Comparison of ENCODE assay signal across 28 cellular contexts in genomic region chr4:27001398-27002164, GRCh38.
DNase-seq lines count a peak whose midpoint lies in the region; ATAC-seq, FAIRE-seq and TF ChIP-seq lines count a peak whose summit lies in the region.
"Had no signal": no experiment of that assay in that cellular context is flagged by ENCODE, and none has a peak within 500 bp of the region (broad histone marks: within the 10 kb centered on the region; RNA-seq: fewer than 3 reads in every experiment).

No MANE protein-coding gene starts in this region.

- TF ChIP-seq EP300 in H1 (IDR thresholded peaks at IDR 0.05; ENCODE audit: borderline replicate concordance in 1 of 2, low read depth in 2 of 2, low read length in 2 of 2) = no peak

- no peak overlapping the region for H3K27ac ChIP-seq in CD4-positive, CD25-positive, alpha-beta regulatory T cell (ENCODE audit: insufficient read depth, low read length, poor library complexity, severe bottlenecking)
- H3K27ac ChIP-seq in DOHH2 (ENCODE audit: low read depth, low read length) = peak overlapping the region; percentile 9; the same call in 1 of the 2 replicates
- H3K27ac ChIP-seq in OCI-LY1 (ENCODE audit: low read depth, low read length, poor library complexity, severe bottlenecking) = no peak overlapping the region
- H3K27ac ChIP-seq in H1 (ENCODE audit: low read depth, low read length) = no peak overlapping the region
- no peak overlapping the region for H3K27ac ChIP-seq in substantia nigra (ENCODE audit: low read depth, low read length, poor library complexity, severe bottlenecking)
- H3K27ac ChIP-seq: ascending aorta, C4-2B, neural progenitor cell, right lobe of liver, tibial nerve had no signal

- peak overlapping the region; percentile 17 to 85 (median 63) for H3K27ac Mint-ChIP-seq in CD4-positive, CD25-positive, alpha-beta regulatory T cell
- H3K27ac Mint-ChIP-seq: activated naive CD4-positive, alpha-beta T cell treated with anti-CD3 and anti-CD28 coated beads for 36 hours; dendritic cell treated with granulocyte-macrophage colony-stimulating factor and Interleukin-4, amounts not matched to agents 40 ng/mL and 50 ng/mL, for 4 days; neural progenitor cell; stimulated activated naive CD8-positive, alpha-beta T cell treated with anti-CD3 and anti-CD28 coated beads, Interleukin-15, Interleukin-2, amounts not matched to agents 100 ng/mL and 50 ng/mL, for 24 hours had no signal

- peaks cover 7% of the 10 kb centered on the region for H3K36me3 Mint-ChIP-seq in CD4-positive, CD25-positive, alpha-beta regulatory T cell

- H3K36me3 ChIP-seq in CD4-positive, CD25-positive, alpha-beta regulatory T cell (ENCODE audit: control insufficient read depth, insufficient read depth, low read length) = peaks cover 11% of the 10 kb centered on the region
- peaks cover 64% of the 10 kb centered on the region for H3K36me3 ChIP-seq in DOHH2 (ENCODE audit: control insufficient read depth, low read length)
- H3K36me3 ChIP-seq in OCI-LY1 (ENCODE audit: insufficient read depth, low read length) = peaks cover 20% of the 10 kb centered on the region
- no peaks in the 10 kb centered on the region for H3K36me3 ChIP-seq in H1 (ENCODE audit: control insufficient read depth in 2 of 4, insufficient read depth in 4 of 4, low read length in 3 of 4)
- H3K36me3 ChIP-seq: neural progenitor cell, tibial nerve had no signal

- no peaks in the 10 kb centered on the region for H3K9me3 Mint-ChIP-seq in CD4-positive, CD25-positive, alpha-beta regulatory T cell
- H3K9me3 Mint-ChIP-seq: activated naive CD4-positive, alpha-beta T cell treated with anti-CD3 and anti-CD28 coated beads for 36 hours; dendritic cell treated with granulocyte-macrophage colony-stimulating factor and Interleukin-4, amounts not matched to agents 40 ng/mL and 50 ng/mL, for 4 days; neural progenitor cell; stimulated activated naive CD8-positive, alpha-beta T cell treated with anti-CD3 and anti-CD28 coated beads, Interleukin-15, Interleukin-2, amounts not matched to agents 100 ng/mL and 50 ng/mL, for 24 hours had no signal

- CTCF ChIA-PET in H1 (lab: Charles Lee; ENCODE audit: partially characterized antibody) = interaction anchor here (0.6 to 2.8 kb wide), 18 partner anchors 8 to 1160 kb away, joined by 3 to 14 read pairs (median 4); no protein-coding TSS in a partner anchor

- H3K18ac ChIP-seq in H1 (ENCODE audit: extremely low read depth, low read length) = no peak overlapping the region

- H2BK20ac ChIP-seq in H1 (ENCODE audit: low read length) = no peak overlapping the region

- FAIRE-seq in H1 (lab: Jason Lieb, UNC) = no peak

- H3K4me1 Mint-ChIP-seq in CD4-positive, CD25-positive, alpha-beta regulatory T cell = peaks cover 31 to 45% (median 39%) of the 10 kb centered on the region in 4 donors
- H3K4me1 Mint-ChIP-seq: neural progenitor cell had no signal

- no peak overlapping the region for H2BK12ac ChIP-seq in H1 (ENCODE audit: low read depth, low read length)

- no peaks in the 10 kb centered on the region for H4K20me1 ChIP-seq in DOHH2 (ENCODE audit: control insufficient read depth, insufficient read depth, low read depth, low read length)
- no peaks in the 10 kb centered on the region for H4K20me1 ChIP-seq in OCI-LY1 (ENCODE audit: insufficient read depth, low read length)
- H4K20me1 ChIP-seq in H1 (replicated peaks in 1 of 2; ENCODE audit: control insufficient read depth in 1 of 2, insufficient read depth in 2 of 2, low read length in 2 of 2) = no peaks in the 10 kb centered on the region

- no peak overlapping the region for H2AK5ac ChIP-seq in H1 (ENCODE audit: low read depth, low read length)

- H3K79me2 ChIP-seq in DOHH2 (ENCODE audit: control insufficient read depth, low read length) (peaks cover 15% of the 10 kb centered on the region), OCI-LY1 (ENCODE audit: insufficient read depth, low read length) (no peaks in the 10 kb centered on the region), H1 (ENCODE audit: control insufficient read depth in 1 of 2, insufficient read depth in 2 of 2, low read length in 2 of 2) (no peaks in the 10 kb centered on the region)

- no peaks in the 10 kb centered on the region for H3K23me2 ChIP-seq in H1 (ENCODE audit: low read depth, low read length)

- peak in 1 of 2 experiments; percentile 16; a peak in 1 of 4 replicates for TF ChIP-seq RAD21 in H1 (IDR thresholded peaks at IDR 0.05 in 1 of 2, conservative IDR thresholded peaks at IDR 0.05 in 1 of 2; ENCODE audit: low read depth in 2 of 2, low read length in 2 of 2)

- WGBS in H1 (ENCODE audit: extremely low coverage in 1 of 2, insufficient coverage in 1 of 2, insufficient read length in 1 of 2, insufficient replicate concordance in 2 of 2, low coverage in 1 of 2, low lambda C conversion rate in 2 of 2, missing lambda C conversion rate in 1 of 2), 2 experiments = 84% methylated on average over 4 of the region's 4 CpGs; no CpG with 5 or more reads in 1 of the 2 experiments

- no peaks in the 10 kb centered on the region for H3K79me1 ChIP-seq in H1 (ENCODE audit: low read depth, low read length)

- no peak overlapping the region for H3K23ac ChIP-seq in H1 (ENCODE audit: insufficient read length)

- peaks cover 17% of the 10 kb centered on the region for H3F3A ChIP-seq in DOHH2 (ENCODE audit: control insufficient read depth, insufficient read depth)
- no peaks in the 10 kb centered on the region for H3F3A ChIP-seq in OCI-LY1 (ENCODE audit: insufficient read depth, low read length)

- no peak overlapping the region for H3K14ac ChIP-seq in H1 (ENCODE audit: insufficient read length)

- H3K4me2 ChIP-seq in DOHH2 (ENCODE audit: low read length) (no peak overlapping the region), OCI-LY1 (ENCODE audit: low read length) (no peak overlapping the region), H1 (ENCODE audit: insufficient read depth in 1 of 2, low read depth in 2 of 2, low read length in 2 of 2) (no peak overlapping the region)
- H3K4me2 ChIP-seq: neural progenitor cell had no signal

- peak; percentile 41 for TF ChIP-seq CTCF in DOHH2 (IDR thresholded peaks at IDR 0.05; ENCODE audit: low read depth, low read length, poor library complexity, severe bottlenecking)
- TF ChIP-seq CTCF in OCI-LY1 (IDR thresholded peaks at IDR 0.05; ENCODE audit: low read length) = peak; percentile 11; the same call in 1 of the 2 replicates
- peak; percentile 32 to 39 (median 39) for TF ChIP-seq CTCF in H1 (IDR thresholded peaks at IDR 0.05; ENCODE audit: control extremely low read depth in 1 of 3, insufficient read depth in 1 of 3, low read depth in 1 of 3, low read length in 3 of 3)

- H4K91ac ChIP-seq in H1 (replicated peaks; ENCODE audit: insufficient read length, low read length) = no peak overlapping the region

- POLR2A ChIA-PET in H1 (lab: Charles Lee; ENCODE audit: partially characterized antibody) = no interaction called here

- no peaks in the 10 kb centered on the region for H3K27me3 ChIP-seq in CD4-positive, CD25-positive, alpha-beta regulatory T cell (ENCODE audit: control insufficient read depth, insufficient read depth, low read length)
- no peaks in the 10 kb centered on the region for H3K27me3 ChIP-seq in DOHH2 (ENCODE audit: control insufficient read depth, low read length)
- H3K27me3 ChIP-seq in OCI-LY1 (ENCODE audit: insufficient read depth, low read length) = no peaks in the 10 kb centered on the region
- no peaks in the 10 kb centered on the region for H3K27me3 ChIP-seq in H1 (replicated peaks in 1 of 4; ENCODE audit: control insufficient read depth in 3 of 4, extremely low read depth in 1 of 4, insufficient read depth in 3 of 4, low read length in 3 of 4)
- H3K27me3 ChIP-seq: ascending aorta, neural progenitor cell, right lobe of liver, tibial nerve had no signal

- H3K56ac ChIP-seq in H1 (replicated peaks; ENCODE audit: insufficient read length, low read depth, low read length) = no peak overlapping the region

- no peak for DNase-seq in CD4-positive, CD25-positive, alpha-beta regulatory T cell
- DNase-seq in H1 (ENCODE audit: low read depth in 1 of 2, low spot score in 2 of 2) = no peak
- no peak for DNase-seq in CD1c-positive myeloid dendritic cell (ENCODE audit: extremely low spot score)
- no peak for DNase-seq in substantia nigra (lab: John Stamatoyannopoulos, UW)
- DNase-seq: activated CD4-positive, CD25-positive, alpha-beta regulatory T cell treated with anti-CD3 and anti-CD28 coated beads, Interleukin-2, amount 50 U/mL, for 72 hours; activated T-cell treated with anti-CD3 and anti-CD28 coated beads, Interleukin-2, amount 50 U/mL, for 48 hours; central memory CD4-positive, alpha-beta T cell; DMS 273 treated with DMSO at 0.1 percent for 48 hours; H7; midbrain; NCI-H2029 treated with DMSO at 0.1 percent for 48 hours; NCI-H226; posterior cingulate gyrus; right lobe of liver; stimulated activated CD4-positive, alpha-beta T cell treated with anti-CD3 and anti-CD28 coated beads, Interleukin-12 subunit alpha, Interleukin-12 subunit beta, amount 100 ng/mL, for 4 hours; stimulated activated CD4-positive, alpha-beta T cell treated with anti-CD3 and anti-CD28 coated beads, Interleukin-4, amount 100 ng/mL, for 4 hours had no signal

- no peak overlapping the region for H3K4ac ChIP-seq in H1 (replicated peaks; ENCODE audit: insufficient read length, low read depth, low read length)

- H2BK15ac ChIP-seq in H1 (ENCODE audit: low read length) = no peak overlapping the region

- ATAC-seq in CD4-positive, CD25-positive, alpha-beta regulatory T cell (ENCODE audit: low read depth in 2 of 2) = no peak
- ATAC-seq in HG03460 (IDR thresholded peaks at IDR 0.05; ENCODE audit: unreplicated experiment) (no peak), HG02970 (IDR thresholded peaks at IDR 0.05; ENCODE audit: low FRiP score, unreplicated experiment) (no peak)
- ATAC-seq: Right ventricle myocardium inferior had no signal

- no peak overlapping the region for H4K5ac ChIP-seq in H1 (ENCODE audit: insufficient read length, low read depth, low read length)

- peak overlapping the region in 1 of 4 donors; percentile 26 for H3K4me3 Mint-ChIP-seq in CD4-positive, CD25-positive, alpha-beta regulatory T cell
- H3K4me3 Mint-ChIP-seq: activated naive CD4-positive, alpha-beta T cell treated with anti-CD3 and anti-CD28 coated beads for 36 hours; dendritic cell treated with granulocyte-macrophage colony-stimulating factor and Interleukin-4, amounts not matched to agents 40 ng/mL and 50 ng/mL, for 4 days; neural progenitor cell; stimulated activated naive CD8-positive, alpha-beta T cell treated with anti-CD3 and anti-CD28 coated beads, Interleukin-15, Interleukin-2, amounts not matched to agents 100 ng/mL and 50 ng/mL, for 24 hours had no signal

- no peak for TF ChIP-seq POLR2A in H1 (IDR thresholded peaks at IDR 0.05; ENCODE audit: control extremely low read depth in 1 of 2, low read depth in 2 of 2, low read length in 2 of 2)

- H3K27me3 Mint-ChIP-seq in CD4-positive, CD25-positive, alpha-beta regulatory T cell = no peaks in the 10 kb centered on the region
- H3K27me3 Mint-ChIP-seq: dendritic cell treated with granulocyte-macrophage colony-stimulating factor and Interleukin-4, amounts not matched to agents 40 ng/mL and 50 ng/mL, for 4 days; stimulated activated naive CD8-positive, alpha-beta T cell treated with anti-CD3 and anti-CD28 coated beads, Interleukin-15, Interleukin-2, amounts not matched to agents 100 ng/mL and 50 ng/mL, for 24 hours had no signal

- no peak overlapping the region for H4K8ac ChIP-seq in H1 (ENCODE audit: extremely low read depth, insufficient read depth, low read length)

- no peak overlapping the region for H2AFZ ChIP-seq in OCI-LY1 (ENCODE audit: low read length)
- no peak overlapping the region for H2AFZ ChIP-seq in H1 (ENCODE audit: low read length)
- H2AFZ ChIP-seq: neural progenitor cell had no signal

- H2BK120ac ChIP-seq in H1 (replicated peaks; ENCODE audit: low read depth, low read length) = no peak overlapping the region

- no peak overlapping the region for H3K9ac ChIP-seq in OCI-LY1 (ENCODE audit: low read length)
- H3K9ac ChIP-seq in H1 (replicated peaks in 1 of 4; ENCODE audit: extremely low read depth in 1 of 4, low read depth in 3 of 4, low read length in 3 of 4) = no peak overlapping the region
- H3K9ac ChIP-seq: neural progenitor cell had no signal

- no peaks in the 10 kb centered on the region for H3K9me3 ChIP-seq in CD4-positive, CD25-positive, alpha-beta regulatory T cell (ENCODE audit: control insufficient read depth in 2 of 2, low read length in 2 of 2)
- H3K9me3 ChIP-seq in DOHH2 (ENCODE audit: control insufficient read depth, insufficient read depth, low read length) (no peaks in the 10 kb centered on the region), OCI-LY1 (ENCODE audit: low read length) (no peaks in the 10 kb centered on the region), H1 (ENCODE audit: insufficient read depth in 2 of 2, low read depth in 1 of 2, low read length in 1 of 2) (no peaks in the 10 kb centered on the region)
- H3K9me3 ChIP-seq: ascending aorta, right lobe of liver, tibial nerve had no signal

- H3K4me1 ChIP-seq in CD4-positive, CD25-positive, alpha-beta regulatory T cell (ENCODE audit: control insufficient read depth, insufficient read depth, low read length, poor library complexity, severe bottlenecking) = peaks cover 15% of the 10 kb centered on the region
- H3K4me1 ChIP-seq in DOHH2 (ENCODE audit: control insufficient read depth, low read length) = peaks cover 65% of the 10 kb centered on the region
- H3K4me1 ChIP-seq in OCI-LY1 (ENCODE audit: insufficient read depth, low read length, severe bottlenecking) = peaks cover 48% of the 10 kb centered on the region
- peaks cover 0 to 2% (median 0%) of the 10 kb centered on the region in 4 experiments; a peak in 1 of 7 replicates for H3K4me1 ChIP-seq in H1 (replicated peaks in 1 of 4; ENCODE audit: control insufficient read depth in 3 of 4, insufficient read depth in 4 of 4, low read length in 3 of 4)
- H3K4me1 ChIP-seq: neural progenitor cell had no signal

- no peak overlapping the region for H3K4me3 ChIP-seq in CD4-positive, CD25-positive, alpha-beta regulatory T cell (ENCODE audit: low read depth, low read length)
- H3K4me3 ChIP-seq in DOHH2 (ENCODE audit: low read length) = no peak overlapping the region
- no peak overlapping the region for H3K4me3 ChIP-seq in OCI-LY1 (ENCODE audit: low read depth, low read length, poor library complexity, severe bottlenecking)
- H3K4me3 ChIP-seq in H1 (ENCODE audit: extremely low read depth in 1 of 4, insufficient read depth in 2 of 4, low read depth in 3 of 4, low read length in 4 of 4) = no peak overlapping the region
- H3K4me3 ChIP-seq: ascending aorta, neural progenitor cell, right lobe of liver, tibial nerve had no signal

- no peak overlapping the region for H2BK5ac ChIP-seq in H1 (ENCODE audit: low read depth, low read length)

- H3K9me2 ChIP-seq in DOHH2 (replicated peaks; ENCODE audit: control insufficient read depth, low read length) (no peaks in the 10 kb centered on the region), OCI-LY1 (ENCODE audit: low read depth, low read length) (no peaks in the 10 kb centered on the region)
